Comparison of ENCODE assay signal across 14 cellular contexts in genomic region chr12:48794870-48795269, GRCh38. TPM values are rescaled to one million over a fixed set of nuclear protein-coding genes. Genes with fewer than 3 reads are reported as not detected.
DNase-seq lines count a peak whose midpoint lies in the region; TF ChIP-seq lines count a peak whose summit lies in the region.
"Had no signal": no experiment of that assay in that cellular context is flagged by ENCODE, and none has a peak within 500 bp of the region (broad histone marks: within the 10 kb centered on the region; RNA-seq: fewer than 3 reads in every experiment).

No MANE protein-coding gene starts in this region.

- DNase-seq in Peyer's patch (no peak), fibroblast of the conjunctiva (ENCODE audit: low read depth) (peak; percentile 44), trophoblast cell (peak; percentile 91 to 98), inferior parietal cortex (ENCODE audit: extremely low spot score) (no peak), ovary (no peak), NCI-H2196 (lab: John Stamatoyannopoulos, UW; ENCODE audit: unreplicated experiment) (no peak)
- DNase-seq: activated CD8-positive, alpha-beta T cell treated with anti-CD3 and anti-CD28 coated beads for 36 hours; activated gamma-delta T cell treated with Interleukin-2 at 50 U/mL for 16 hours; brain microvascular endothelial cell; CD8-positive, alpha-beta T cell; MG63; naive B cell had no signal

- no peak overlapping the region for H3K4ac ChIP-seq in trophoblast cell (ENCODE audit: low read depth, low read length)

- CTCF ChIA-PET in HEK293 (lab: Yijun Ruan, JAX) = interaction anchor here (0.6 to 6.8 kb wide), 28 partner anchors 8 to 764 kb away, joined by 3 to 122 read pairs (median 3); partner anchors contain the start of gene WNT1

- H4K91ac ChIP-seq in trophoblast cell (ENCODE audit: low read depth, low read length) = peak overlapping the region; percentile 86

- H3K4me2 ChIP-seq in trophoblast cell (ENCODE audit: low read length) = no peak overlapping the region

- TF ChIP-seq POLR2A in Peyer's patch (IDR thresholded peaks at IDR 0.05) = no peak
- no peak for TF ChIP-seq POLR2A in ovary (IDR thresholded peaks at IDR 0.05)

- POLR2A ChIA-PET in HEK293 (lab: Yijun Ruan, JAX) = interaction anchor here (0.6 to 2.5 kb wide), 5 partner anchors 33 to 113 kb away, joined by 3 to 12 read pairs (median 3); partner anchors contain the start of gene KANSL2

- H4K12ac ChIP-seq in trophoblast cell (ENCODE audit: low read depth, low read length) = no peak overlapping the region

- H3K36me3 ChIP-seq in HEK293 (ENCODE audit: control insufficient read depth in 2 of 2, insufficient read depth in 1 of 2, low read length in 2 of 2) (no peaks in the 10 kb centered on the region), Peyer's patch (no peaks in the 10 kb centered on the region), trophoblast cell (ENCODE audit: control insufficient read depth in 1 of 2, insufficient read depth in 2 of 2, low read length in 2 of 2) (no peaks in the 10 kb centered on the region), ovary (no peaks in the 10 kb centered on the region)
- H3K36me3 ChIP-seq: brain microvascular endothelial cell, MG63, suprapubic skin had no signal

- no peak overlapping the region for H2BK12ac ChIP-seq in trophoblast cell (ENCODE audit: low read length)

- WGBS in trophoblast cell (ENCODE audit: extremely low coverage, insufficient coverage, insufficient read length) = no CpG with 5 or more reads among the region's 3 CpGs
- WGBS in ovary, 3 donors = 87 to 93% (median 92%) methylated on average over 3 of the region's 3 CpGs

- no peaks in the 10 kb centered on the region for H3K9me3 ChIP-seq in HEK293 (ENCODE audit: control insufficient read depth, insufficient read depth, low read depth, low read length)
- H3K9me3 ChIP-seq in Peyer's patch = no peaks in the 10 kb centered on the region
- H3K9me3 ChIP-seq in trophoblast cell (ENCODE audit: insufficient read depth, low read depth, low read length) = no peaks in the 10 kb centered on the region
- H3K9me3 ChIP-seq in ovary = no peaks in the 10 kb centered on the region
- H3K9me3 ChIP-seq: MG63, suprapubic skin had no signal

- no peak overlapping the region for H2AK5ac ChIP-seq in trophoblast cell (ENCODE audit: low read length)

- no peak for TF ChIP-seq EP300 in ovary (IDR thresholded peaks at IDR 0.05)

- H3K27ac ChIP-seq in HEK293 (ENCODE audit: extremely low read depth, low read depth, low read length) (no peak overlapping the region), Peyer's patch (peak overlapping the region in 3 of 4 donors; percentile 40 to 86 (median 62)), trophoblast cell (ENCODE audit: low read depth, low read length) (peak overlapping the region; percentile 81), ovary (no peak overlapping the region)
- H3K27ac ChIP-seq: brain microvascular endothelial cell, suprapubic skin had no signal

- no peak overlapping the region for H3K23ac ChIP-seq in trophoblast cell (ENCODE audit: low read length)

- H3K79me2 ChIP-seq in trophoblast cell (ENCODE audit: control insufficient read depth, insufficient read depth, low read length, poor library complexity) = no peaks in the 10 kb centered on the region

- H2BK5ac ChIP-seq in trophoblast cell (ENCODE audit: low read depth, low read length, poor library complexity) = peak overlapping the region; percentile 70

- H3K18ac ChIP-seq in trophoblast cell (ENCODE audit: low read length) = no peak overlapping the region

- H3K9ac ChIP-seq in trophoblast cell (ENCODE audit: low read length) = no peak overlapping the region

- intact Hi-C loops in ovary (cut with DNase I) = loop anchor here in 3 of 4 donors (1.0 to 5.0 kb wide), 3 partner anchors 42 to 43 kb away; no protein-coding TSS in a partner anchor

- no peaks in the 10 kb centered on the region for H3K4me1 ChIP-seq in HEK293 (ENCODE audit: control insufficient read depth, insufficient read depth, low read length)
- H3K4me1 ChIP-seq in Peyer's patch = peaks cover 0 to 16% (median under 1%) of the 10 kb centered on the region in 4 donors
- peaks cover 7 to 14% of the 10 kb centered on the region in 2 experiments for H3K4me1 ChIP-seq in trophoblast cell (ENCODE audit: control insufficient read depth in 1 of 2, insufficient read depth in 2 of 2, low read length in 2 of 2)
- no peaks in the 10 kb centered on the region for H3K4me1 ChIP-seq in ovary (ENCODE audit: insufficient read depth)

- TF ChIP-seq CTCF in HEK293 (tag by site-specific recombination; IDR thresholded peaks at IDR 0.05) (no peak), Peyer's patch (IDR thresholded peaks at IDR 0.05) (no peak), ovary (IDR thresholded peaks at IDR 0.05) (no peak)

- peak overlapping the region; percentile 58 for H3K14ac ChIP-seq in trophoblast cell (ENCODE audit: low read length)

- H4K8ac ChIP-seq in trophoblast cell (ENCODE audit: low read depth, low read length) = peak overlapping the region; percentile 22

- peak overlapping the region; percentile 86 for H2BK120ac ChIP-seq in trophoblast cell (ENCODE audit: insufficient read depth, low read length, poor library complexity)

- H3K27me3 ChIP-seq in Peyer's patch (no peaks in the 10 kb centered on the region), trophoblast cell (ENCODE audit: insufficient read depth, low read length) (no peaks in the 10 kb centered on the region), ovary (no peaks in the 10 kb centered on the region)
- H3K27me3 ChIP-seq: brain microvascular endothelial cell, MG63, suprapubic skin had no signal

- H2AFZ ChIP-seq in trophoblast cell (ENCODE audit: insufficient read depth, low read length, poor library complexity) = no peak overlapping the region

- H3K79me1 ChIP-seq in trophoblast cell (ENCODE audit: low read length) = peaks cover 10% of the 10 kb centered on the region

- H3K4me3 ChIP-seq in HEK293 (ENCODE audit: low read depth, low read length) (no peak overlapping the region), Peyer's patch (no peak overlapping the region), trophoblast cell (ENCODE audit: low read depth, low read length) (no peak overlapping the region), ovary (no peak overlapping the region)
- H3K4me3 ChIP-seq: MG63, suprapubic skin had no signal

TF ChIP-seq in HEK293, 187 proteins besides CTCF, POLR2A, EP300 and RAD21 (continues in another document):
- 0 out of 2 replicates have a peak, but pooled peaks have one; percentile 26 for TF ChIP-seq ZBTB44 (tag by site-specific recombination; IDR thresholded peaks at IDR 0.05)
- TF ChIP-seq ZBTB10 (tag by site-specific recombination; IDR thresholded peaks at IDR 0.05) = no peak
- no peak for TF ChIP-seq ZNF202 (tag by site-specific recombination; IDR thresholded peaks at IDR 0.05; ENCODE audit: borderline replicate concordance)
- TF ChIP-seq ZBTB17 (tag by site-specific recombination; IDR thresholded peaks at IDR 0.05) = peak; percentile 34; the same call in 1 of the 2 replicates
- no peak for TF ChIP-seq ZNF549 (tag by site-specific recombination; IDR thresholded peaks at IDR 0.05)

RNA-seq across cellular contexts. Expression of gene ADCY6, which starts 6.0 kb away (rescaled TPM):
- total RNA-seq in Peyer's patch (100 to 1,000 TPM in 3 of 4 donors, 10 to 100 TPM in 1; 71.3 to 175 (median 129) TPM), ovary (10 to 100 TPM; 14.8 to 83.3 (median 51.9) TPM)
- 20.9 and 22.1 TPM in 2 replicates for polyA plus RNA-seq in trophoblast cell (2013)
- polyA plus RNA-seq in ovary = 10 to 100 TPM; 25.4 to 28.1 TPM
- total RNA-seq: activated CD8-positive, alpha-beta T cell treated with anti-CD3 and anti-CD28 coated beads for 36 hours; CD8-positive, alpha-beta T cell had no signal

RNA-seq across cellular contexts. Expression of gene CACNB3, which starts 23.4 kb away (rescaled TPM):
- total RNA-seq in Peyer's patch (10 to 100 TPM; 10.2 to 47.0 (median 35.6) TPM), ovary (100 to 1,000 TPM in 3 of 7 donors, 10 to 100 TPM in 4; 24.1 to 162 (median 92.3) TPM)
- polyA plus RNA-seq in trophoblast cell (2013) = 36.8 and 42.6 TPM in 2 replicates
- 10 to 100 TPM; 29.5 to 50.5 TPM for polyA plus RNA-seq in ovary

RNA-seq across cellular contexts. Expression of gene DDX23, which starts 57.1 kb away (rescaled TPM):
- total RNA-seq in Peyer's patch (100 to 1,000 TPM in 2 of 4 donors, 10 to 100 TPM in 2; 68.0 to 143 (median 104) TPM), ovary (10 to 100 TPM; 48.0 to 82.2 (median 70.5) TPM)
- polyA plus RNA-seq in trophoblast cell (2013) = 67.7 and 72.6 TPM in 2 replicates
- polyA plus RNA-seq in ovary = 100 to 1,000 TPM in 1 of 2 donors, 10 to 100 TPM in 1; 60.0 to 108 TPM

Comparison
In these comparisons a context has a peak if more than half of its experiments do, and no peak if none do; other contexts are left out.
1. H3K27ac ChIP-seq: peak in Peyer's patch (3 of 4) and trophoblast cell (single experiment); none in HEK293 (single experiment) and ovary (0 of 2).
2. DNase-seq: peak in fibroblast of the conjunctiva (single experiment) and trophoblast cell (2 of 2); none in Peyer's patch (0 of 3), inferior parietal cortex (single experiment), ovary (0 of 5) and NCI-H2196 (single experiment).